ENCODE assay signal across 19 cellular contexts in genomic region chr3:179414804-179415203, GRCh38. TPM values are rescaled to one million over a fixed set of nuclear protein-coding genes. Genes with fewer than 3 reads are reported as not detected.
DNase-seq lines count a peak whose midpoint lies in the region; ATAC-seq and TF ChIP-seq lines count a peak whose summit lies in the region.
"Had no signal": no experiment of that assay in that cellular context is flagged by ENCODE, and none has a peak within 500 bp of the region (broad histone marks: within the 10 kb centered on the region; RNA-seq: fewer than 3 reads in every experiment).

No MANE protein-coding gene starts in this region.

- POLR2A ChIA-PET in WTC11 (lab: Charles Lee): no interaction called here

- no peak overlapping the region for H3K4me3 ChIP-seq in heart right ventricle
- no peak overlapping the region for H3K4me3 ChIP-seq in right atrium auricular region
- H3K4me3 ChIP-seq in mucosa of descending colon: no peak overlapping the region
- H3K4me3 ChIP-seq in brain microvascular endothelial cell (ENCODE audit: low read depth, low read length): no peak overlapping the region
- H3K4me3 ChIP-seq: HAP-1 had no signal

- H3K27me3 ChIP-seq in heart right ventricle (no peaks in the 10 kb centered on the region), right atrium auricular region (no peaks in the 10 kb centered on the region), brain microvascular endothelial cell (replicated peaks) (no peaks in the 10 kb centered on the region)
- H3K27me3 ChIP-seq: BE2C had no signal

- H3K4me3 Mint-ChIP-seq in WTC11: no peak overlapping the region
- H3K4me3 Mint-ChIP-seq: CD4-positive, CD25-positive, alpha-beta regulatory T cell; CD8-positive, alpha-beta memory T cell had no signal

- DNase-seq in heart right ventricle (no peak), right atrium auricular region (ENCODE audit: low spot score) (no peak), WTC11 (ENCODE audit: low spot score) (no peak), left ventricle myocardium superior (no peak), mucosa of descending colon (no peak), brain microvascular endothelial cell (no peak)
- DNase-seq in activated effector memory CD4-positive, alpha-beta T cell treated with anti-CD3 and anti-CD28 coated beads, Interleukin-2, amount 50 U/mL, for 16 hours: no peak
- DNase-seq: ACHN; BE2C; C1 segment of cervical spinal cord; CD4-positive, CD25-positive, alpha-beta regulatory T cell; CD8-positive, alpha-beta memory T cell; COR-L47; DMS 273 treated with DMSO at 0.1 percent for 48 hours; DMS53; DND-41; EL had no signal

- in situ Hi-C loops in brain microvascular endothelial cell (cut with HindIII; ENCODE audit: low pct_ligation_motif_present, low sequenced_read_pairs): no loop called here

- peak overlapping the region; percentile 68; the same call in 1 of the 2 replicates for H3K27ac Mint-ChIP-seq in WTC11
- H3K27ac Mint-ChIP-seq: CD4-positive, CD25-positive, alpha-beta regulatory T cell; CD8-positive, alpha-beta memory T cell had no signal

- peaks cover 8% of the 10 kb centered on the region for H3K4me1 Mint-ChIP-seq in WTC11
- H3K4me1 Mint-ChIP-seq: CD4-positive, CD25-positive, alpha-beta regulatory T cell; CD8-positive, alpha-beta memory T cell had no signal

- H3K27me3 Mint-ChIP-seq in WTC11 (ENCODE audit: low read depth): no peaks in the 10 kb centered on the region

- H3K27ac ChIP-seq in heart right ventricle: peak overlapping the region in 6 of 10 donors; percentile 24 to 61 (median 56)
- peak overlapping the region in 1 of 2 donors; percentile 51 for H3K27ac ChIP-seq in right atrium auricular region
- H3K27ac ChIP-seq in brain microvascular endothelial cell: no peak overlapping the region

- peaks cover 8% of the 10 kb centered on the region for H3K36me3 Mint-ChIP-seq in WTC11
- H3K36me3 Mint-ChIP-seq: CD4-positive, CD25-positive, alpha-beta regulatory T cell had no signal

- intact Hi-C loops in heart right ventricle (cut with DNase I) (no loop called here), left ventricle myocardium superior (cut with micrococcal nuclease) (no loop called here), mucosa of descending colon (cut with DNase I, micrococcal nuclease) (no loop called here)

- ATAC-seq in heart right ventricle (peak in 4 of 8 donors; percentile 15 to 31 (median 26)), WTC11 (no peak), left ventricle myocardium superior (peak; percentile 51), mucosa of descending colon (no peak)
- ATAC-seq: HepG2 had no signal

- H3K9me3 ChIP-seq in heart right ventricle (no peaks in the 10 kb centered on the region), right atrium auricular region (no peaks in the 10 kb centered on the region), mucosa of descending colon (no peaks in the 10 kb centered on the region)
- H3K9me3 ChIP-seq: BE2C, HAP-1 had no signal

- WGBS in heart right ventricle, 2 donors: 64 to 73% methylated on average over 2 of the region's 2 CpGs

- peaks cover 0 to 100% (median 16%) of the 10 kb centered on the region in 9 donors for H3K36me3 ChIP-seq in heart right ventricle
- H3K36me3 ChIP-seq in right atrium auricular region: peaks cover 55% of the 10 kb centered on the region
- no peaks in the 10 kb centered on the region for H3K36me3 ChIP-seq in mucosa of descending colon (ENCODE audit: low read depth)
- peaks cover 26% of the 10 kb centered on the region for H3K36me3 ChIP-seq in brain microvascular endothelial cell (replicated peaks)

- TF ChIP-seq CTCF in heart right ventricle (IDR thresholded peaks at IDR 0.05): no peak
- TF ChIP-seq CTCF in right atrium auricular region (IDR thresholded peaks at IDR 0.05): no peak
- TF ChIP-seq CTCF in WTC11 (IDR thresholded peaks at IDR 0.05): no peak
- no peak for TF ChIP-seq CTCF in mucosa of descending colon (IDR thresholded peaks at IDR 0.05)
- no peak for TF ChIP-seq CTCF in brain microvascular endothelial cell (IDR thresholded peaks at IDR 0.05; ENCODE audit: low read depth, low read length, missing control alignments)

- CTCF ChIA-PET in WTC11 (lab: Charles Lee): interaction anchor here (0.6 kb wide), 1 partner anchor 214 kb away, joined by 4 read pairs; no protein-coding TSS in a partner anchor

- no peaks in the 10 kb centered on the region for H3K9me3 Mint-ChIP-seq in WTC11
- H3K9me3 Mint-ChIP-seq: CD4-positive, CD25-positive, alpha-beta regulatory T cell; CD8-positive, alpha-beta memory T cell had no signal

- peaks cover 0 to 13% (median 3%) of the 10 kb centered on the region in 9 donors for H3K4me1 ChIP-seq in heart right ventricle
- peaks cover 0 to 9% of the 10 kb centered on the region in 2 donors for H3K4me1 ChIP-seq in right atrium auricular region
- H3K4me1 ChIP-seq in mucosa of descending colon (ENCODE audit: low read depth): no peaks in the 10 kb centered on the region
- H3K4me1 ChIP-seq: HAP-1 had no signal

TF ChIP-seq in WTC11, 78 proteins besides CTCF, POLR2A, EP300 and RAD21 (continues in another document):
- TF ChIP-seq, protein P1, sequence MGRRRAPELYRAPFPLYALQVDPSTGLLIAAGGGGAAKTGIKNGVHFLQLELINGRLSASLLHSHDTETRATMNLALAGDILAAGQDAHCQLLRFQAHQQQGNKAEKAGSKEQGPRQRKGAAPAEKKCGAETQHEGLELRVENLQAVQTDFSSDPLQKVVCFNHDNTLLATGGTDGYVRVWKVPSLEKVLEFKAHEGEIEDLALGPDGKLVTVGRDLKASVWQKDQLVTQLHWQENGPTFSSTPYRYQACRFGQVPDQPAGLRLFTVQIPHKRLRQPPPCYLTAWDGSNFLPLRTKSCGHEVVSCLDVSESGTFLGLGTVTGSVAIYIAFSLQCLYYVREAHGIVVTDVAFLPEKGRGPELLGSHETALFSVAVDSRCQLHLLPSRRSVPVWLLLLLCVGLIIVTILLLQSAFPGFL (CRISPR knock-in tag; IDR thresholded peaks at IDR 0.05; ENCODE audit: borderline replicate concordance): no peak
- TF ChIP-seq OVOL2 (CRISPR knock-in tag; IDR thresholded peaks at IDR 0.05; ENCODE audit: borderline replicate concordance) (no peak), ZNF532 (CRISPR knock-in tag; IDR thresholded peaks at IDR 0.05; ENCODE audit: borderline replicate concordance) (no peak), ZSCAN18 (CRISPR knock-in tag; IDR thresholded peaks at IDR 0.05) (no peak)

RNA-seq across cellular contexts. Expression of gene GNB4, which starts 36.5 kb away (rescaled TPM):
- total RNA-seq in heart right ventricle (10 to 100 TPM; 12.4 to 48.2 (median 13.4) TPM), right atrium auricular region (10 to 100 TPM; 11.7 to 36.0 TPM), WTC11 (2021) (33.8 to 38.2 TPM (median 36.7 TPM) in 3 replicates), left ventricle myocardium superior (16.3 TPM), mucosa of descending colon (10 to 100 TPM in 1 of 3 donors, 1 to 10 TPM in 2; 4.3 to 26.4 (median 9.0) TPM)
- polyA plus RNA-seq in heart right ventricle: 1 to 10 TPM; 6.6 to 8.3 TPM
